Comparison of ENCODE assay signal across 16 cellular contexts in the genomic region with DNA sequence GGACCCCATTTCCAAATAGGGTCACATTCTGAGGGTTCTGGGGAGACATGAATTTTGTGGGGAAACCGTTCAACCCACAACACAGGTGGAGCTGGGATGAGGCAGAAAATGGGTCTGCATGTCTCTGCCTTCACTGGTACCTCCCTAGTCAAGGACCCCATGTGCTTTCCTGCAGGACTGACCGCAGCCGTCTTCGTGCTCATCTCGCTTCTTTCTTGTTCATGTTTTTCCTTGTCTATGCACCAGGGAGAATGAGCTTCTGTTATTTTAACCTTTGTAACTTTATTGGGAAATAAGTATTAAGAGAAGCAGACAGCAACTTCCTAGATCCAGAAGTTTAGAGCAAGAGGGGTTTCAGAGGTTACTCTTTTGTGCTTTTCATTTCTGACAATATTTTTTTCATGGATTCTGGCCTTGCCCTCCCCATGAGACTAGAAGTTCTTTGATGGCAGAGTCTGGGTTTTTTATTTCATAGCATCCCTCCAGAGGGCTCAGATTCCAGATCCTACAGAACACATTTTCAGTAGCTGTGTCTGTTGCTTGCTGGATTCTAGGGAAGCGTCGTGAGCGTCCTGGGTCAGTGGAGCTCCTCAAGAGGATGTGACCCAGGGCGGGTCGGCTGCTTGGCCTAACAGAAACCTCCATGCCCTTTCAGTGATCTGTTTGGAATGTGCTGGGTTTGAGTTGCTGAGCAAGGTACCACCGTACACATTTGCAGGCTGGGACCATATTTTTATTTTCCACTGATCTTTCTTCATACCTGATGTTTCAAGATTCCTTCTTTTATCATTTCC.
"Had no signal": no experiment of that assay in that cellular context is flagged by ENCODE, and none has a peak within 500 bp of the region (broad histone marks: within the 10 kb centered on the region; RNA-seq: fewer than 3 reads in every experiment).

No MANE protein-coding gene starts in this region.

- DNase-seq: activated CD4-positive, alpha-beta T cell treated with anti-CD3 and anti-CD28 coated beads, Interleukin-2, amount 50 U/mL, for 1 hour; activated T-cell treated with anti-CD3 and anti-CD28 coated beads, Interleukin-2, amount 50 U/mL, for 1 hour; central memory CD4-positive, alpha-beta T cell; colonic mucosa; effector CD4-positive, alpha-beta T cell; esophagus squamous epithelium; glutamatergic neuron; immature natural killer cell; left colon; mammary epithelial cell; naive thymus-derived CD4-positive, alpha-beta T cell; retina; stimulated activated CD4-positive, alpha-beta T cell treated with anti-CD3 and anti-CD28 coated beads, Interleukin-15, amount 100 ng/mL, for 24 hours; stimulated activated CD4-positive, alpha-beta T cell treated with anti-CD3 and anti-CD28 coated beads, Interleukin-4, amount 100 ng/mL, for 1 hour; stimulated activated naive B cell treated with anti-CD40 and anti-IgM and Interleukin-4, amounts not matched to agents 10 μg/mL and 1 μg/mL and 100 μg/mL, for 72 hours; trophoblast cell had no signal

- ATAC-seq: left colon; naive thymus-derived CD4-positive, alpha-beta T cell; stimulated activated naive B cell treated with anti-CD40 and anti-IgM and Interleukin-4, amounts not matched to agents 10 μg/mL and 1 μg/mL and 100 μg/mL, for 72 hours had no signal
